Comparison of ENCODE assay signal across 9 cellular contexts in genomic region chr9:135156525-135157510, GRCh38.
DNase-seq lines count a peak whose midpoint lies in the region; ATAC-seq and TF ChIP-seq lines count a peak whose summit lies in the region.
"Had no signal": no experiment of that assay in that cellular context is flagged by ENCODE, and none has a peak within 500 bp of the region (broad histone marks: within the 10 kb centered on the region; RNA-seq: fewer than 3 reads in every experiment).

No MANE protein-coding gene starts in this region.

- DNase-seq in ELF-1 (ENCODE audit: low read depth, low spot score) (peak; percentile 94), Karpas-422 (peak; percentile 67), choroid plexus epithelial cell (ENCODE audit: low read depth) (peak; percentile 34), myocyte (ENCODE audit: low read depth) (peak; percentile 29)
- DNase-seq in activated T-cell treated with anti-CD3 and anti-CD28 coated beads, Interleukin-2, amount 50 U/mL, for 4 hours = no peak
- DNase-seq: NCI-H82 had no signal

- no peak overlapping the region for H3K27ac ChIP-seq in Karpas-422 (ENCODE audit: low read length)

- no peak overlapping the region for H3K4me3 Mint-ChIP-seq in activated T-cell treated with anti-CD3 and anti-CD28 coated beads, Interleukin-2, amount 50 U/mL, for 4 hours

- no peak overlapping the region for H2AFZ ChIP-seq in Karpas-422 (ENCODE audit: low read length)

- peaks cover 27% of the 10 kb centered on the region for H3K27me3 Mint-ChIP-seq in activated T-cell treated with anti-CD3 and anti-CD28 coated beads, Interleukin-2, amount 50 U/mL, for 4 hours (ENCODE audit: low read depth)

- H4K20me1 ChIP-seq in Karpas-422 (ENCODE audit: insufficient read depth, low read depth, low read length) = no peaks in the 10 kb centered on the region; the same call in 1 of the 2 replicates

- H3K9me3 ChIP-seq in Karpas-422 (ENCODE audit: low read length) = no peaks in the 10 kb centered on the region

- TF ChIP-seq CTCF in choroid plexus epithelial cell (conservative IDR thresholded peaks at IDR 0.05; ENCODE audit: low read depth, low read length) = no peak

- H3K4me1 Mint-ChIP-seq in activated T-cell treated with anti-CD3 and anti-CD28 coated beads, Interleukin-2, amount 50 U/mL, for 4 hours (ENCODE audit: low read depth) = no peaks in the 10 kb centered on the region

- H3K79me2 ChIP-seq in Karpas-422 (ENCODE audit: low read length) = no peaks in the 10 kb centered on the region

- H3K9ac ChIP-seq in Karpas-422 (ENCODE audit: low read length) = no peak overlapping the region

- no peaks in the 10 kb centered on the region for H3K4me1 ChIP-seq in Karpas-422 (ENCODE audit: low read length)

- H3K4me3 ChIP-seq in Karpas-422 (ENCODE audit: low read length) (no peak overlapping the region), choroid plexus epithelial cell (ENCODE audit: low read depth, low read length) (no peak overlapping the region)

- ATAC-seq in HG02623 (IDR thresholded peaks at IDR 0.05; ENCODE audit: unreplicated experiment) = no peak
- no peak for ATAC-seq in HG02798 (IDR thresholded peaks at IDR 0.05; ENCODE audit: poor library complexity, unreplicated experiment)
- ATAC-seq in HG02970 (IDR thresholded peaks at IDR 0.05; ENCODE audit: low FRiP score, unreplicated experiment) = no peak
- ATAC-seq in activated T-cell treated with anti-CD3 and anti-CD28 coated beads, Interleukin-2, amount 50 U/mL, for 4 hours = no peak

- no peaks in the 10 kb centered on the region for H3K9me2 ChIP-seq in Karpas-422 (replicated peaks; ENCODE audit: insufficient read depth, low read length)

- peaks cover 3% of the 10 kb centered on the region for H3K9me3 Mint-ChIP-seq in activated T-cell treated with anti-CD3 and anti-CD28 coated beads, Interleukin-2, amount 50 U/mL, for 4 hours

- H3K27me3 ChIP-seq in Karpas-422 (ENCODE audit: low read length) = no peaks in the 10 kb centered on the region

- no peak overlapping the region for H3K4me2 ChIP-seq in Karpas-422 (ENCODE audit: low read depth, low read length, poor library complexity, severe bottlenecking)

- H3K36me3 ChIP-seq in Karpas-422 (ENCODE audit: insufficient read depth, low read length) = no peaks in the 10 kb centered on the region

- no peaks in the 10 kb centered on the region for H3K36me3 Mint-ChIP-seq in activated T-cell treated with anti-CD3 and anti-CD28 coated beads, Interleukin-2, amount 50 U/mL, for 4 hours (ENCODE audit: insufficient read depth)
